Comparison of ENCODE assay signal across 9 cellular contexts in the genomic region with DNA sequence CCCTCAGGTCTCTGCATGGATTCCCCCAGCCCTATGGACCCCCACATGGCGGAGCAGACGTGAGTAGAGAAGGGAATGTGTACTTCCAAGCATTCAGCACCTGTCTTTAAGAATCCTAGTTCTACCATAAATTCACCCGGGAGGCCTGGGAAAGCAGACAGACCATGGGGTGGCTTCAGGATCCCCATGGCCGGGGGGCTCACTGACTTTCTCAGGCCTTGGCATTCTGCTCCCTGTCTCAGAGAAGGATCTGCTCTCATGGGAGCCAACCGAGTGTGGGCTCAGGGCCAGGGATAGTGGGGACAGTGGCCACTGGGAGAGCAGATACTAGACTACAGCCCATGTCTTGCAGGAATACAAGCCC. TPM values are rescaled to one million over a fixed set of nuclear protein-coding genes. Genes with fewer than 3 reads are reported as not detected.
A peak's percentile ranks its signal among the peaks of the same experiment; 100 is the strongest.
DNase-seq lines count a peak whose midpoint lies in the region; ATAC-seq and TF ChIP-seq lines count a peak whose summit lies in the region.
"Had no signal": no experiment of that assay in that cellular context is flagged by ENCODE, and none has a peak within 500 bp of the region (broad histone marks: within the 10 kb centered on the region; RNA-seq: fewer than 3 reads in every experiment).

No MANE protein-coding gene starts in this region.

- H2AFZ ChIP-seq in mesenchymal stem cell (ENCODE audit: low read depth, low read length) = no peak overlapping the region

- H3K27ac ChIP-seq in right cardiac atrium (ENCODE audit: low read length) (no peak overlapping the region), left ventricle myocardium inferior (replicated peaks) (no peak overlapping the region), mesenchymal stem cell (ENCODE audit: low read length, poor library complexity, severe bottlenecking) (no peak overlapping the region), upper lobe of right lung (peak overlapping the region; percentile 72)

- no peaks in the 10 kb centered on the region for H3K4me1 ChIP-seq in right cardiac atrium (ENCODE audit: control insufficient read depth, insufficient read depth, low read length)
- H3K4me1 ChIP-seq in left ventricle myocardium inferior = peaks cover 40% of the 10 kb centered on the region
- H3K4me1 ChIP-seq in mesenchymal stem cell (ENCODE audit: control insufficient read depth, insufficient read depth, low read depth, low read length) = peaks cover 37% of the 10 kb centered on the region
- peaks cover 68% of the 10 kb centered on the region for H3K4me1 ChIP-seq in upper lobe of right lung

- peak overlapping the region in 1 of 2 experiments; percentile 78 for H3K18ac ChIP-seq in mesenchymal stem cell (ENCODE audit: low read depth in 1 of 2, low read length in 2 of 2)

- H3K27me3 ChIP-seq in right cardiac atrium (ENCODE audit: control insufficient read depth, insufficient read depth) (no peaks in the 10 kb centered on the region), left ventricle myocardium inferior (ENCODE audit: low read depth) (no peaks in the 10 kb centered on the region), mesenchymal stem cell (ENCODE audit: control insufficient read depth in 1 of 2, insufficient read depth in 1 of 2, low read length in 2 of 2) (no peaks in the 10 kb centered on the region), upper lobe of right lung (no peaks in the 10 kb centered on the region)

- no peak overlapping the region for H2BK15ac ChIP-seq in mesenchymal stem cell (ENCODE audit: low read depth, poor library complexity, severe bottlenecking)

- WGBS in right cardiac atrium = 72% methylated on average over 5 of the region's 5 CpGs
- WGBS in mesenchymal stem cell = 87% methylated on average over 5 of the region's 5 CpGs

- TF ChIP-seq CTCF in left ventricle myocardium inferior (IDR thresholded peaks at IDR 0.05; ENCODE audit: borderline replicate concordance) = no peak
- TF ChIP-seq CTCF in astrocyte of the spinal cord (IDR thresholded peaks at IDR 0.05; ENCODE audit: low read depth, low read length) = no peak
- TF ChIP-seq CTCF in upper lobe of right lung (IDR thresholded peaks at IDR 0.05) = no peak

- H4K8ac ChIP-seq in mesenchymal stem cell (ENCODE audit: low read length) = peak overlapping the region; percentile 31

- intact Hi-C loops in right cardiac atrium (cut with DNase I) (no loop called here), left ventricle myocardium inferior (cut with micrococcal nuclease) (no loop called here), upper lobe of right lung (cut with DNase I) (no loop called here)

- H3K36me3 ChIP-seq in left ventricle myocardium inferior (peaks cover 30% of the 10 kb centered on the region), mesenchymal stem cell (ENCODE audit: control insufficient read depth in 1 of 2, insufficient read depth in 2 of 2, low read depth in 1 of 2, low read length in 2 of 2) (peaks cover 45 to 60% of the 10 kb centered on the region in 2 experiments), upper lobe of right lung (peaks cover 54% of the 10 kb centered on the region)

- H3K4me3 ChIP-seq in right cardiac atrium (ENCODE audit: low read length) (no peak overlapping the region), left ventricle myocardium inferior (no peak overlapping the region), astrocyte of the spinal cord (ENCODE audit: low read depth, low read length) (peak overlapping the region; percentile 70), mesenchymal stem cell (ENCODE audit: insufficient read depth in 1 of 2, low read depth in 1 of 2, low read length in 2 of 2) (peak overlapping the region in 1 of 2 experiments; percentile 97), upper lobe of right lung (peak overlapping the region; percentile 70)

- no peak overlapping the region for H3K23ac ChIP-seq in mesenchymal stem cell (ENCODE audit: low read length in 2 of 2)

- ATAC-seq in right cardiac atrium (no peak), upper lobe of right lung (no peak), HG03460 (IDR thresholded peaks at IDR 0.05; ENCODE audit: unreplicated experiment) (no peak), GM21515 (IDR thresholded peaks at IDR 0.05; ENCODE audit: unreplicated experiment) (no peak)

- H3K14ac ChIP-seq in mesenchymal stem cell (ENCODE audit: low read length in 2 of 2) = peak overlapping the region in 1 of 2 experiments; percentile 49

- H3K79me1 ChIP-seq in mesenchymal stem cell (replicated peaks; ENCODE audit: low read length, poor library complexity, severe bottlenecking) = peaks cover 30% of the 10 kb centered on the region

- no peaks in the 10 kb centered on the region for H3K9me3 ChIP-seq in right cardiac atrium (ENCODE audit: control insufficient read depth, low read length)
- H3K9me3 ChIP-seq in left ventricle myocardium inferior (replicated peaks) = no peaks in the 10 kb centered on the region
- no peaks in the 10 kb centered on the region for H3K9me3 ChIP-seq in mesenchymal stem cell (ENCODE audit: control insufficient read depth, low read length)
- no peaks in the 10 kb centered on the region for H3K9me3 ChIP-seq in upper lobe of right lung

- peak in 2 of 3 donors; percentile 8 to 49 for DNase-seq in right cardiac atrium
- DNase-seq in left ventricle myocardium inferior = no peak
- no peak for DNase-seq in astrocyte of the spinal cord (ENCODE audit: low read depth, low spot score)
- DNase-seq in mesenchymal stem cell = no peak
- no peak for DNase-seq in upper lobe of right lung
- DNase-seq in NCI-H2029 treated with DMSO at 0.1 percent for 48 hours (lab: John Stamatoyannopoulos, UW) = no peak
- DNase-seq: NCI-H2227 treated with DMSO at 0.1 percent for 48 hours had no signal

- H3K9ac ChIP-seq in mesenchymal stem cell (ENCODE audit: low read length) = peak overlapping the region; percentile 92

- H2BK5ac ChIP-seq in mesenchymal stem cell (ENCODE audit: low read depth, low read length, poor library complexity, severe bottlenecking) = no peak overlapping the region

- H3K4me2 ChIP-seq in mesenchymal stem cell (ENCODE audit: low read length, poor library complexity, severe bottlenecking) = no peak overlapping the region

- H3K4ac ChIP-seq in mesenchymal stem cell (ENCODE audit: low read depth in 1 of 2, low read length in 2 of 2) = peak overlapping the region in 1 of 2 experiments; percentile 11

- no peak overlapping the region for H4K91ac ChIP-seq in mesenchymal stem cell (ENCODE audit: low read length)

- H2BK120ac ChIP-seq in mesenchymal stem cell (ENCODE audit: low read depth, low read length) = no peak overlapping the region

- in situ Hi-C loops in astrocyte of the spinal cord (cut with HindIII; ENCODE audit: low sequenced_read_pairs) = no loop called here

- no peak overlapping the region for H2AK5ac ChIP-seq in mesenchymal stem cell (ENCODE audit: low read length, severe bottlenecking)

- peak overlapping the region in 1 of 2 experiments; percentile 76 for H2BK12ac ChIP-seq in mesenchymal stem cell (ENCODE audit: low read length in 2 of 2)

RNA-seq across cellular contexts. Expression of a gene that starts 2.3 kb away (rescaled TPM):
- total RNA-seq in right cardiac atrium (10 to 100 TPM in 3 of 4 donors, 1 to 10 TPM in 1; 10.0 to 12.2 (median 11.4) TPM), left ventricle myocardium inferior (8.1 TPM), upper lobe of right lung (136 TPM)
- polyA plus RNA-seq in right cardiac atrium = 7.9 TPM
- 97.9 TPM for polyA plus RNA-seq in mesenchymal stem cell (2013, experiment 1 of 2)
- polyA plus RNA-seq in mesenchymal stem cell (2013, experiment 2 of 2) = 95.2 TPM

RNA-seq across cellular contexts. Expression of a gene that starts 11.8 kb away (rescaled TPM):
- total RNA-seq in right cardiac atrium = 10 to 100 TPM; 63.9 to 92.7 (median 72.1) TPM
- polyA plus RNA-seq in right cardiac atrium = 67.4 TPM
- 70.7 TPM for total RNA-seq in left ventricle myocardium inferior
- polyA plus RNA-seq in mesenchymal stem cell (2013, experiment 1 of 2) = 38.0 TPM
- polyA plus RNA-seq in mesenchymal stem cell (2013, experiment 2 of 2) = 38.0 TPM
- total RNA-seq in upper lobe of right lung = 94.6 TPM

RNA-seq across cellular contexts. Expression of a gene that starts 17.1 kb away (rescaled TPM):
- total RNA-seq in right cardiac atrium = under 1 TPM in 1 of 4 donors, not detected in 3; 0.50 TPM
- polyA plus RNA-seq in right cardiac atrium = 0.07 TPM
- total RNA-seq in left ventricle myocardium inferior = 0.33 TPM
- 0.07 TPM for polyA plus RNA-seq in mesenchymal stem cell (2013, experiment 1 of 2)
- 0.07 TPM for polyA plus RNA-seq in mesenchymal stem cell (2013, experiment 2 of 2)
- total RNA-seq in upper lobe of right lung = 0.46 TPM

RNA-seq across cellular contexts. Expression of a gene that starts 22.0 kb away (rescaled TPM):
- total RNA-seq in right cardiac atrium (10 to 100 TPM; 12.3 to 17.2 (median 13.5) TPM), left ventricle myocardium inferior (11.3 TPM), upper lobe of right lung (13.1 TPM)
- polyA plus RNA-seq in right cardiac atrium = 12.5 TPM
- polyA plus RNA-seq in mesenchymal stem cell (2013, experiment 1 of 2) = 9.4 TPM
- 9.5 TPM for polyA plus RNA-seq in mesenchymal stem cell (2013, experiment 2 of 2)

RNA-seq across cellular contexts. Expression of a gene that starts 30.8 kb away (rescaled TPM):
- 10 to 100 TPM; 11.7 to 13.7 (median 12.1) TPM for total RNA-seq in right cardiac atrium
- 12.6 TPM for polyA plus RNA-seq in right cardiac atrium
- total RNA-seq in left ventricle myocardium inferior = 10.2 TPM
- 39.5 TPM for polyA plus RNA-seq in mesenchymal stem cell (2013, experiment 1 of 2)
- polyA plus RNA-seq in mesenchymal stem cell (2013, experiment 2 of 2) = 36.9 TPM
- 23.3 TPM for total RNA-seq in upper lobe of right lung

Comparison
In these comparisons a context has a peak if more than half of its experiments do, and no peak if none do; other contexts are left out.
1. DNase-seq: peak in right cardiac atrium (2 of 3); none in left ventricle myocardium inferior (single experiment), astrocyte of the spinal cord (single experiment), mesenchymal stem cell (single experiment), upper lobe of right lung (single experiment) and NCI-H2029 treated with DMSO at 0.1 percent for 48 hours (single experiment).
2. H3K4me3 ChIP-seq: peak in astrocyte of the spinal cord (single experiment) and upper lobe of right lung (single experiment); none in right cardiac atrium (single experiment) and left ventricle myocardium inferior (single experiment).
3. RNA of a gene that starts 2.3 kb away (total RNA-seq): 136 TPM in upper lobe of right lung (single experiment); 10.0 to 12.2 TPM in right cardiac atrium and 8.1 TPM in left ventricle myocardium inferior (single experiment); every median in the first group is over 10 times any median in the second.